ENCODE assay signal across 8 cellular contexts in the genomic region with DNA sequence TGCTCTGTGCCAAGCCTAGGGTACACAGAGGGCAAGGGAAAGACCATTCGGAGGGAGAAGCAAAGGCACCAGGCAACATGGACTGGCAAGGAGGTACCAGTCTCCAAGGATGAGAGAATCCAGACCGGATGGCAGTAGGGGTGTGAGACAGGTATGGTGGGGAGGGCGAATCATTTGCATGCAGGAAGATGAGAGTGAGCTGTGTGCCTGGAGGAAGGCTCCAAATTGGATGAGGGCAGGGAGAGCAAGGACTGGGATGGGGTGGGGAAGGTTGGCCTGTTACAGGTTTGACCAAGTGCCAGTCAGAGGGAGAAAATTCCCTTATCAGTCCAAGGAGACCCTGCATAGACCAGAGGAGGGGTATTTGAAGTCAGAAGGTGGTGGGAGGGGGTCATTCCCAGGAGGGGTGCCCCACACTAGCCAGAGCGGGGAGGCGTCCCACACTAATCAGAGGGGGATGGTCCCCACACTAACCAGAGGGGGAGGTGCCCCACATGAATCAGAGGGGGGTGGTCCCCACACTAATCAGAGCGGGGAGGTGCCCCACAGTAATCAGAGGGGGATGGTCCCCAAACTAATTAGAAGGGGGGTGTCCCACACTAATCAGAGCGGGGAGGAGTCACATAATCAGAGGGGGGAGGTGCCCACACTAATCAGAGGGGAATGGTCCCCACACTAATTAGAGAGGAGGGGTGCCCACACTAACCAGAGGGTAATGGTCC. TPM values are rescaled to one million over a fixed set of nuclear protein-coding genes. Genes with fewer than 3 reads are reported as not detected.
A peak's percentile ranks its signal among the peaks of the same experiment; 100 is the strongest.
DNase-seq lines count a peak whose midpoint lies in the region; ATAC-seq, FAIRE-seq and TF ChIP-seq lines count a peak whose summit lies in the region.

No MANE protein-coding gene starts in this region.

- H2BK120ac ChIP-seq in mesendoderm (ENCODE audit: low read depth, low read length), result no peak overlapping the region

- peak overlapping the region; percentile 9 for H3K4ac ChIP-seq in mesendoderm (ENCODE audit: low read depth, low read length)

- peaks cover 6% of the 10 kb centered on the region for H3K36me3 ChIP-seq in bronchial epithelial cell (ENCODE audit: control insufficient read depth, insufficient read depth, low read length)
- H3K36me3 ChIP-seq in mesendoderm (ENCODE audit: control insufficient read depth, insufficient read depth, low read length), result no peaks in the 10 kb centered on the region
- H3K36me3 ChIP-seq in aorta (ENCODE audit: control insufficient read depth in 1 of 2, insufficient read depth in 2 of 2, low read length in 1 of 2), result no peaks in the 10 kb centered on the region

- H3K4me1 ChIP-seq in mesendoderm (ENCODE audit: control insufficient read depth, low read depth, low read length) (peaks cover 7% of the 10 kb centered on the region), aorta (ENCODE audit: control insufficient read depth in 1 of 2, insufficient read depth in 2 of 2, low read length in 2 of 2) (peaks cover 0 to 4% of the 10 kb centered on the region in 2 donors)

- peaks cover 29% of the 10 kb centered on the region for H3K79me1 ChIP-seq in mesendoderm (ENCODE audit: low read length)

- H3K18ac ChIP-seq in mesendoderm (ENCODE audit: low read length), result peak overlapping the region; percentile 77

- no peak overlapping the region for H2BK15ac ChIP-seq in mesendoderm (replicated peaks; ENCODE audit: low read depth)

- TF ChIP-seq CTCF in bronchial epithelial cell (IDR thresholded peaks at IDR 0.05; ENCODE audit: insufficient read depth, low read length, severe bottlenecking), result no peak

- H3K27me3 Mint-ChIP-seq in activated naive CD4-positive, alpha-beta T cell treated with anti-CD3 and anti-CD28 coated beads for 36 hours (ENCODE audit: low read depth), result no peaks in the 10 kb centered on the region

- peaks cover 14% of the 10 kb centered on the region for H3K79me2 ChIP-seq in mesendoderm (ENCODE audit: control insufficient read depth, insufficient read depth, low read length)

- peak overlapping the region; percentile 92 for H3K27ac Mint-ChIP-seq in activated naive CD4-positive, alpha-beta T cell treated with anti-CD3 and anti-CD28 coated beads for 36 hours

- H3K9me3 Mint-ChIP-seq in activated naive CD4-positive, alpha-beta T cell treated with anti-CD3 and anti-CD28 coated beads for 36 hours, result no peaks in the 10 kb centered on the region

- no CpG with 5 or more reads among the region's 7 CpGs for WGBS in mesendoderm (ENCODE audit: extremely low coverage, insufficient coverage, low lambda C conversion rate)
- 34% methylated on average over 7 of the region's 7 CpGs for WGBS in aorta, 2 donors

- H3K4me3 Mint-ChIP-seq in activated naive CD4-positive, alpha-beta T cell treated with anti-CD3 and anti-CD28 coated beads for 36 hours, result peak overlapping the region; percentile 79

- no peaks in the 10 kb centered on the region for H3K27me3 ChIP-seq in bronchial epithelial cell (ENCODE audit: control insufficient read depth, insufficient read depth, low read length)
- no peaks in the 10 kb centered on the region for H3K27me3 ChIP-seq in mesendoderm (ENCODE audit: insufficient read depth, low read length, poor library complexity)
- no peaks in the 10 kb centered on the region for H3K27me3 ChIP-seq in aorta (ENCODE audit: control insufficient read depth in 1 of 2, insufficient read depth in 2 of 2, low read length in 1 of 2)

- CTCF ChIA-PET in activated naive CD4-positive, alpha-beta T cell treated with anti-CD3 and anti-CD28 coated beads for 36 hours (lab: Charles Lee), result no interaction called here

- H3K4me3 ChIP-seq in bronchial epithelial cell (ENCODE audit: low read depth, low read length) (peak overlapping the region; percentile 89), mesendoderm (ENCODE audit: low read length) (peak overlapping the region; percentile 96), aorta (ENCODE audit: low read length in 2 of 2) (peak overlapping the region; percentile 76 to 98)

- DNase-seq in activated naive CD4-positive, alpha-beta T cell treated with anti-CD3 and anti-CD28 coated beads for 36 hours, result peak; percentile 28
- no peak for DNase-seq in activated naive CD4-positive, alpha-beta T cell (lab: John Stamatoyannopoulos, UW)
- no peak for DNase-seq in bronchial epithelial cell (ENCODE audit: low read depth)
- DNase-seq in mesendoderm, result no peak
- DNase-seq in aorta, result peak in 1 of 2 donors; percentile 34
- DNase-seq in anterior cingulate cortex (lab: John Stamatoyannopoulos, UW), result no peak
- DNase-seq in NCI-H446 treated with DMSO at 0.1 percent for 48 hours (lab: John Stamatoyannopoulos, UW), result no peak

- no peak for FAIRE-seq in bronchial epithelial cell (lab: Jason Lieb, UNC)

- H3K27ac ChIP-seq in mesendoderm (ENCODE audit: low read depth, low read length) (no peak overlapping the region), aorta (ENCODE audit: low read depth in 1 of 2, low read length in 2 of 2) (peak overlapping the region in 1 of 2 donors; percentile 50)

- intact Hi-C loops in activated naive CD4-positive, alpha-beta T cell treated with anti-CD3 and anti-CD28 coated beads for 36 hours (cut with micrococcal nuclease), result no loop called here
- intact Hi-C loops in aorta (cut with DNase I), result no loop called here

- H3K9ac ChIP-seq in mesendoderm (ENCODE audit: low read length), result peak overlapping the region; percentile 97

- H3K4me2 ChIP-seq in mesendoderm (ENCODE audit: low read length), result peak overlapping the region; percentile 86

- ATAC-seq in aorta (ENCODE audit: low FRiP score), result peak; percentile 21
- no peak for ATAC-seq in HG02588 (IDR thresholded peaks at IDR 0.05; ENCODE audit: unreplicated experiment)

- no peak overlapping the region for H3K23ac ChIP-seq in mesendoderm (ENCODE audit: low read length)

- peaks cover 1% of the 10 kb centered on the region for H3K36me3 Mint-ChIP-seq in activated naive CD4-positive, alpha-beta T cell treated with anti-CD3 and anti-CD28 coated beads for 36 hours (ENCODE audit: low read depth)

- H2AK5ac ChIP-seq in mesendoderm (ENCODE audit: low read length), result no peak overlapping the region

- H3K4me1 Mint-ChIP-seq in activated naive CD4-positive, alpha-beta T cell treated with anti-CD3 and anti-CD28 coated beads for 36 hours (ENCODE audit: low read depth), result peaks cover 37% of the 10 kb centered on the region

- H3K9me3 ChIP-seq in aorta (ENCODE audit: control insufficient read depth, low read length), result no peaks in the 10 kb centered on the region

- no peak overlapping the region for H4K5ac ChIP-seq in mesendoderm (ENCODE audit: low read length)

- H3K56ac ChIP-seq in mesendoderm (ENCODE audit: low read length), result peak overlapping the region; percentile 99

- H4K8ac ChIP-seq in mesendoderm (ENCODE audit: low read depth, low read length), result no peak overlapping the region

- no peak overlapping the region for H2BK5ac ChIP-seq in mesendoderm (ENCODE audit: low read length)

RNA-seq across cellular contexts. Expression of a gene that starts 0.7 kb away (rescaled TPM):
- 10 to 100 TPM; 48.7 to 51.0 TPM for total RNA-seq in activated naive CD4-positive, alpha-beta T cell treated with anti-CD3 and anti-CD28 coated beads for 36 hours
- total RNA-seq in bronchial epithelial cell (60.0 and 114 TPM in 2 replicates), aorta (10 to 100 TPM; 37.5 to 45.5 TPM)
- 21.0 TPM for polyA plus RNA-seq in mesendoderm (2013, experiment 1 of 2)
- 20.4 TPM for polyA plus RNA-seq in mesendoderm (2013, experiment 2 of 2)
- polyA plus RNA-seq in aorta, result 10 to 100 TPM; 11.0 to 14.5 TPM

RNA-seq across cellular contexts. Expression of a gene that starts 15.1 kb away (rescaled TPM):
- total RNA-seq in activated naive CD4-positive, alpha-beta T cell treated with anti-CD3 and anti-CD28 coated beads for 36 hours, result under 1 TPM; 0.14 to 0.32 TPM
- total RNA-seq in bronchial epithelial cell (0.13 and 0.79 TPM in 2 replicates), aorta (100 to 1,000 TPM; 157 to 439 TPM)
- polyA plus RNA-seq in mesendoderm (2013, experiment 1 of 2), result 0.49 TPM
- polyA plus RNA-seq in mesendoderm (2013, experiment 2 of 2), result 0.34 TPM
- 100 to 1,000 TPM in 1 of 2 donors, 10 to 100 TPM in 1; 98.8 to 361 TPM for polyA plus RNA-seq in aorta

RNA-seq across cellular contexts. Expression of a gene that starts 29.1 kb away (rescaled TPM):
- total RNA-seq in activated naive CD4-positive, alpha-beta T cell treated with anti-CD3 and anti-CD28 coated beads for 36 hours, result 10 to 100 TPM; 59.9 to 65.4 TPM
- total RNA-seq in bronchial epithelial cell (116 and 118 TPM in 2 replicates), aorta (100 to 1,000 TPM; 110 to 156 TPM)
- 15.3 TPM for polyA plus RNA-seq in mesendoderm (2013, experiment 1 of 2)
- polyA plus RNA-seq in mesendoderm (2013, experiment 2 of 2), result 15.6 TPM
- 100 to 1,000 TPM in 1 of 2 donors, 10 to 100 TPM in 1; 70.7 to 174 TPM for polyA plus RNA-seq in aorta

Comparison
In these comparisons a context has a peak if more than half of its experiments do, and no peak if none do; other contexts are left out.
1. RNA of a gene that starts 15.1 kb away (total RNA-seq): 157 to 439 TPM in aorta; 0.13 to 0.79 TPM in bronchial epithelial cell and 0.14 to 0.32 TPM in activated naive CD4-positive, alpha-beta T cell treated with anti-CD3 and anti-CD28 coated beads for 36 hours; every median in the first group is over 10 times any median in the second.
2. Peak in every context shown above with its lines, with median percentiles within 50 percentile points of each other: H3K4me3 ChIP-seq.